ENCODE assay signal across 15 cellular contexts in genomic region chr2:37689751-37690150, GRCh38. TPM values are rescaled to one million over a fixed set of nuclear protein-coding genes. Genes with fewer than 3 reads are reported as not detected.
DNase-seq lines count a peak whose midpoint lies in the region; ATAC-seq and TF ChIP-seq lines count a peak whose summit lies in the region.
"Had no signal": no experiment of that assay in that cellular context is flagged by ENCODE, and none has a peak within 500 bp of the region (broad histone marks: within the 10 kb centered on the region; RNA-seq: fewer than 3 reads in every experiment).

No MANE protein-coding gene starts in this region.

- TF ChIP-seq CTCF in HFFc6 (IDR thresholded peaks at IDR 0.05), result no peak
- TF ChIP-seq CTCF in psoas muscle (IDR thresholded peaks at IDR 0.05), result no peak
- TF ChIP-seq CTCF in vagina (IDR thresholded peaks at IDR 0.05), result no peak

- peaks cover 42% of the 10 kb centered on the region for H3K4me1 ChIP-seq in SJSA1 (replicated peaks)
- H3K4me1 ChIP-seq in psoas muscle, result peaks cover 12% of the 10 kb centered on the region
- H3K4me1 ChIP-seq in vagina, result peaks cover 16% of the 10 kb centered on the region

- H3K27ac Mint-ChIP-seq in HFFc6, result peak overlapping the region; percentile 73
- H3K27ac Mint-ChIP-seq: activated B cell treated with CpG ODN at 0.5 μM for 24 hours; activated naive CD8-positive, alpha-beta T cell treated with anti-CD3 and anti-CD28 coated beads, Interleukin-2, amount 10 ng/mL, durations not matched to agents 7 days and 5 days; memory B cell had no signal

- H3K4me3 Mint-ChIP-seq in HFFc6, result no peak overlapping the region
- H3K4me3 Mint-ChIP-seq: activated B cell treated with CpG ODN at 0.5 μM for 24 hours; activated naive CD8-positive, alpha-beta T cell treated with anti-CD3 and anti-CD28 coated beads, Interleukin-2, amount 10 ng/mL, durations not matched to agents 7 days and 5 days; memory B cell had no signal

- peaks cover 4% of the 10 kb centered on the region; the same call in 1 of the 2 replicates for H3K9me3 ChIP-seq in SJSA1 (replicated peaks)
- H3K9me3 ChIP-seq in psoas muscle, result no peaks in the 10 kb centered on the region
- no peaks in the 10 kb centered on the region for H3K9me3 ChIP-seq in vagina

- H3K36me3 Mint-ChIP-seq in HFFc6 (ENCODE audit: low read depth), result peaks cover 3% of the 10 kb centered on the region; the same call in 1 of the 2 replicates

- no peak overlapping the region for H3K4me3 ChIP-seq in SJSA1
- no peak overlapping the region for H3K4me3 ChIP-seq in psoas muscle
- no peak overlapping the region for H3K4me3 ChIP-seq in vagina

- peak overlapping the region; percentile 96 for H3K27ac ChIP-seq in SJSA1
- H3K27ac ChIP-seq in psoas muscle, result no peak overlapping the region
- no peak overlapping the region for H3K27ac ChIP-seq in vagina

- no peaks in the 10 kb centered on the region for H3K27me3 Mint-ChIP-seq in HFFc6 (ENCODE audit: insufficient read depth)
- H3K27me3 Mint-ChIP-seq: activated naive CD8-positive, alpha-beta T cell treated with anti-CD3 and anti-CD28 coated beads, Interleukin-2, amount 10 ng/mL, durations not matched to agents 7 days and 5 days; memory B cell had no signal

- intact Hi-C loops in left cardiac atrium (cut with DNase I) (no loop called here), psoas muscle (cut with DNase I) (no loop called here), vagina (cut with DNase I) (no loop called here)

- H3K36me3 ChIP-seq in SJSA1, result no peaks in the 10 kb centered on the region
- H3K36me3 ChIP-seq in psoas muscle (ENCODE audit: insufficient read depth in 1 of 2, low read depth in 1 of 2), result no peaks in the 10 kb centered on the region
- H3K36me3 ChIP-seq in vagina, result no peaks in the 10 kb centered on the region

- H3K27me3 ChIP-seq in SJSA1 (replicated peaks) (no peaks in the 10 kb centered on the region), psoas muscle (ENCODE audit: insufficient read depth in 3 of 3, low read length in 2 of 3) (no peaks in the 10 kb centered on the region), vagina (no peaks in the 10 kb centered on the region)

- H3K4me1 Mint-ChIP-seq in HFFc6 (ENCODE audit: low read depth), result peaks cover 54% of the 10 kb centered on the region
- H3K4me1 Mint-ChIP-seq: activated B cell treated with CpG ODN at 0.5 μM for 24 hours; activated naive CD8-positive, alpha-beta T cell treated with anti-CD3 and anti-CD28 coated beads, Interleukin-2, amount 10 ng/mL, durations not matched to agents 7 days and 5 days; memory B cell had no signal

- TF ChIP-seq POLR2A in vagina (IDR thresholded peaks at IDR 0.05), result no peak

- 41 to 48% (median 46%) methylated on average over 2 of the region's 2 CpGs for WGBS in psoas muscle, 3 donors

- DNase-seq in HFFc6 (no peak), SJSA1 (ENCODE audit: low read depth in 1 of 2, low spot score in 2 of 2) (no peak), left cardiac atrium (peak; percentile 47), psoas muscle (no peak), superior temporal gyrus (ENCODE audit: extremely low spot score) (no peak), DMS114 treated with DMSO at 0.1 percent for 48 hours (lab: John Stamatoyannopoulos, UW; ENCODE audit: unreplicated experiment) (no peak), NCI-H1092 (lab: John Stamatoyannopoulos, UW) (no peak), vagina (ENCODE audit: extremely low spot score in 2 of 2) (no peak)
- DNase-seq: activated B cell treated with CpG ODN at 0.5 μM for 24 hours; activated naive CD8-positive, alpha-beta T cell treated with anti-CD3 and anti-CD28 coated beads, Interleukin-2, amount 10 ng/mL, durations not matched to agents 7 days and 5 days; C1 segment of cervical spinal cord; erythroblast; NCI-H1930; stimulated activated CD4-positive, alpha-beta T cell treated with anti-CD3 and anti-CD28 coated beads, Interleukin-2, amount 100 ng/mL, for 48 hours had no signal

- ATAC-seq in left cardiac atrium (peak in 1 of 2 donors; percentile 62), psoas muscle (peak; percentile 46 to 70 (median 61))

- no peaks in the 10 kb centered on the region; the same call in 1 of the 2 replicates for H3K9me3 Mint-ChIP-seq in HFFc6
- H3K9me3 Mint-ChIP-seq: activated B cell treated with CpG ODN at 0.5 μM for 24 hours, memory B cell had no signal

RNA-seq across cellular contexts. Expression of gene CDC42EP3, which starts 18.3 kb away (rescaled TPM):
- total RNA-seq in HFFc6 (2021; fragmentation: NEBNext Ultra II Directional; extraction: Animal tissue kit (Norgen Biotek cat#: 25700)), result 100 to 1,000 TPM; 159 to 248 (median 201) TPM
- total RNA-seq in SJSA1 (2014; rRNA removed; shearing (Covaris generic)), result 33.6 and 50.8 TPM in 2 replicates
- 10 to 100 TPM; 44.3 to 81.4 TPM for total RNA-seq in left cardiac atrium
- 100 to 1,000 TPM in 1 of 4 donors, 10 to 100 TPM in 3; 50.9 to 174 (median 68.6) TPM for total RNA-seq in psoas muscle
- 10 to 100 TPM in 2 of 3 donors, 1 to 10 TPM in 1; 8.8 to 47.8 (median 32.5) TPM for polyA plus RNA-seq in psoas muscle
- 44.4 TPM for total RNA-seq in vagina
